10 cellular contexts compared by ENCODE assay signal in genomic region chr16:12459401-12459791, GRCh38.
A peak's percentile ranks its signal among the peaks of the same experiment; 100 is the strongest.
DNase-seq lines count a peak whose midpoint lies in the region; ATAC-seq, FAIRE-seq and TF ChIP-seq lines count a peak whose summit lies in the region.
"Had no signal": no experiment of that assay in that cellular context is flagged by ENCODE, and none has a peak within 500 bp of the region (broad histone marks: within the 10 kb centered on the region; RNA-seq: fewer than 3 reads in every experiment).

No MANE protein-coding gene starts in this region.

- no peaks in the 10 kb centered on the region for H3K9me1 ChIP-seq in K562 (ENCODE audit: control insufficient read depth, insufficient read depth, low read length)

- no peaks in the 10 kb centered on the region for H3K79me2 ChIP-seq in K562 (ENCODE audit: control insufficient read depth, insufficient read depth, low read length)

- H3K9me3 ChIP-seq in K562 (replicated peaks; ENCODE audit: control insufficient read depth, insufficient read depth, low read depth, low read length) (no peaks in the 10 kb centered on the region), pancreas (no peaks in the 10 kb centered on the region)

- CTCF ChIA-PET in K562 (lab: Yijun Ruan, JAX; ENCODE audit: low intra/inter-chr PET ratio): no interaction called here

- ATAC-seq in HG03460 (IDR thresholded peaks at IDR 0.05; ENCODE audit: unreplicated experiment) (peak; percentile 52), K562 (no peak), pancreas (peak in 3 of 4 donors; percentile 36 to 76 (median 62))

- FAIRE-seq in K562 (lab: Jason Lieb, UNC) (no peak), pancreas (lab: Jason Lieb, UNC) (no peak)

- DNase-seq in GM13977 (ENCODE audit: low spot score) (peak; percentile 32), K562 (ENCODE audit: extremely low read depth in 1 of 4, low spot score in 3 of 4) (no peak), pancreas (peak in 1 of 6 donors; percentile 47), G401 (ENCODE audit: low spot score) (no peak), dedifferentiated amniotic fluid mesenchymal stem cell (ENCODE audit: extremely low spot score) (no peak), iPS-NIHi11 (ENCODE audit: low spot score) (no peak)
- DNase-seq in activated effector memory CD4-positive, alpha-beta T cell treated with Interleukin-2 at 50 U/mL for 16 hours: no peak
- DNase-seq: glutamatergic neuron, RPMI8226 had no signal

- BruUV-seq in K562 (replicated peaks; lab: Mats Ljungman, UMichigan): no TSS peak

- H3K9ac ChIP-seq in K562 (ENCODE audit: insufficient read depth in 1 of 2, low read depth in 2 of 2, low read length in 2 of 2): no peak overlapping the region

- POLR2A ChIA-PET in K562 (lab: Yijun Ruan, JAX): interaction anchor here (0.9 kb wide), 1 partner anchor 16 kb away, joined by 3 read pairs; no protein-coding TSS in a partner anchor

- in situ Hi-C loops in GM13977 (cut with MboI; ENCODE audit: low pct_unique_long_range_greater_than_20kb, low sequenced_read_pairs, unreplicated experiment): loop anchor here (25.0 kb wide), 1 partner anchor 353 kb away; the partner anchor contains the start of gene CPPED1
- in situ Hi-C loops in K562 (cut with MboI): loop anchor here (10.0 kb wide), 1 partner anchor 365 kb away; no protein-coding TSS in a partner anchor
- in situ Hi-C loops in G401 (cut with HindIII; ENCODE audit: low sequenced_read_pairs): no loop called here

- H2AFZ ChIP-seq in K562 (ENCODE audit: low read depth, low read length): no peak overlapping the region

- 17% methylated on average over 7 of the region's 7 CpGs for WGBS in K562 (ENCODE audit: insufficient coverage, low coverage, missing lambda C conversion rate)
- 82 to 87% methylated on average over 7 of the region's 7 CpGs for WGBS in pancreas, 2 donors

- H3K36me3 ChIP-seq in K562 (ENCODE audit: control insufficient read depth, insufficient read depth, low read length) (no peaks in the 10 kb centered on the region), pancreas (no peaks in the 10 kb centered on the region)

- no peak for TF ChIP-seq RAD21 in K562 (CRISPR knock-in tag; conservative IDR thresholded peaks at IDR 0.05 in 1 of 2, IDR thresholded peaks at IDR 0.05 in 1 of 2)

- intact Hi-C loops in K562 (cut with micrococcal nuclease) (loop anchor here (5.0 kb wide), 2 partner anchors 358 to 993 kb away; no protein-coding TSS in a partner anchor), pancreas (cut with DNase I) (no loop called here)

- H4K20me1 ChIP-seq in K562 (replicated peaks; ENCODE audit: control insufficient read depth, insufficient read depth, low read length): no peaks in the 10 kb centered on the region; the same call in 1 of the 2 replicates

- no peak for TF ChIP-seq EP300 in K562 (IDR thresholded peaks at IDR 0.05; ENCODE audit: low read length)

- H3K27me3 ChIP-seq in K562 (ENCODE audit: control insufficient read depth in 2 of 2, insufficient read depth in 2 of 2, low read length in 2 of 2) (peaks cover 0 to 27% of the 10 kb centered on the region in 2 experiments; a peak in 1 of 5 replicates), pancreas (no peaks in the 10 kb centered on the region)

- no peak for TF ChIP-seq POLR2A in K562 (conservative IDR thresholded peaks at IDR 0.05)

- H3K4me1 ChIP-seq in K562 (replicated peaks in 1 of 2; ENCODE audit: control insufficient read depth in 2 of 2, insufficient read depth in 2 of 2, low read length in 2 of 2) (no peaks in the 10 kb centered on the region), pancreas (no peaks in the 10 kb centered on the region)

- H3K27ac ChIP-seq in K562 (ENCODE audit: extremely low read depth, low read depth, low read length) (no peak overlapping the region), pancreas (no peak overlapping the region)

- H3K4me3 ChIP-seq in K562 (no peak overlapping the region), pancreas (no peak overlapping the region)

- TF ChIP-seq CTCF in GM13977 (IDR thresholded peaks at IDR 0.05; ENCODE audit: extremely low read depth, insufficient read depth, missing control alignments): no peak
- TF ChIP-seq CTCF in K562 (IDR thresholded peaks at IDR 0.05 in 2 of 3, conservative IDR thresholded peaks at IDR 0.05 in 1 of 3; ENCODE audit: insufficient read depth in 2 of 3, low read depth in 1 of 3, low read length in 3 of 3): no peak
- TF ChIP-seq CTCF in pancreas (IDR thresholded peaks at IDR 0.05): no peak

- H3K4me2 ChIP-seq in K562 (ENCODE audit: insufficient read depth, low read length): no peak overlapping the region

TF ChIP-seq in K562, 482 proteins besides CTCF, POLR2A, EP300 and RAD21:
- TF ChIP-seq ELF1 (tag; IDR thresholded peaks at IDR 0.05) (no peak), SPI1 (IDR thresholded peaks at IDR 0.05; ENCODE audit: borderline replicate concordance, low read depth, low read length) (peak; percentile 91)
